2 cellular contexts compared by ENCODE assay signal in the genomic region with DNA sequence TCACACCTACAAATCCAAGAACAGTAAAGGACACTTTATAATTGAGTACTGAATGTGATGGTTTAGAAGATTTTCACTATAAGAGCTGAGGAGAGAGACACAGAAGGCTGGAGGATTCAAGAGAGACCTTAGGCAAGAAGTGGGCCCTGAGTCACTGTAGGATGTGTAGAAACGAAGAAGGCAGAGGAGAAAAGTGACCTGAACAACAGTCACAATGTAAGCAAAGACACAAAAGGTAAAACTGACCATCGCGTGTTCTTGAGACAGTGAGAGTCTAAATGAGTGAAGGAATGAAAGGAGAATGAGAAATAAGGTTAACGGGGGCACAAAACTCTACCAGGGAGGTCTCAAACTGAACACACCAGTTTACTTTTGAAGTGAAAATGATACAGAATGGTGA.
TF ChIP-seq lines count a peak whose summit lies in the region.

No MANE protein-coding gene starts in this region.

TF ChIP-seq in SK-N-SH treated with all-trans-retinoic acid at 6 μM for 48 hours, 23 proteins besides CTCF, POLR2A, EP300 and RAD21 (continued from another document):
- TF ChIP-seq, protein P1, sequence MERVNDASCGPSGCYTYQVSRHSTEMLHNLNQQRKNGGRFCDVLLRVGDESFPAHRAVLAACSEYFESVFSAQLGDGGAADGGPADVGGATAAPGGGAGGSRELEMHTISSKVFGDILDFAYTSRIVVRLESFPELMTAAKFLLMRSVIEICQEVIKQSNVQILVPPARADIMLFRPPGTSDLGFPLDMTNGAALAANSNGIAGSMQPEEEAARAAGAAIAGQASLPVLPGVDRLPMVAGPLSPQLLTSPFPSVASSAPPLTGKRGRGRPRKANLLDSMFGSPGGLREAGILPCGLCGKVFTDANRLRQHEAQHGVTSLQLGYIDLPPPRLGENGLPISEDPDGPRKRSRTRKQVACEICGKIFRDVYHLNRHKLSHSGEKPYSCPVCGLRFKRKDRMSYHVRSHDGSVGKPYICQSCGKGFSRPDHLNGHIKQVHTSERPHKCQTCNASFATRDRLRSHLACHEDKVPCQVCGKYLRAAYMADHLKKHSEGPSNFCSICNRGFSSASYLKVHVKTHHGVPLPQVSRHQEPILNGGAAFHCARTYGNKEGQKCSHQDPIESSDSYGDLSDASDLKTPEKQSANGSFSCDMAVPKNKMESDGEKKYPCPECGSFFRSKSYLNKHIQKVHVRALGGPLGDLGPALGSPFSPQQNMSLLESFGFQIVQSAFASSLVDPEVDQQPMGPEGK (CRISPR knock-in tag; IDR thresholded peaks at IDR 0.05; ENCODE audit: borderline replicate concordance) = no peak
- TF ChIP-seq ARNTL (CRISPR knock-in tag; IDR thresholded peaks at IDR 0.05; ENCODE audit: borderline replicate concordance, low read depth) = no peak
- TF ChIP-seq TOX (CRISPR knock-in tag; IDR thresholded peaks at IDR 0.05; ENCODE audit: borderline replicate concordance) = no peak
- TF ChIP-seq TCF4 (CRISPR knock-in tag; IDR thresholded peaks at IDR 0.05; ENCODE audit: borderline replicate concordance) = no peak
- no peak for TF ChIP-seq ZFP3 (CRISPR knock-in tag; IDR thresholded peaks at IDR 0.05)
- TF ChIP-seq ZC3H10 (CRISPR knock-in tag; IDR thresholded peaks at IDR 0.05) = no peak
- no peak for TF ChIP-seq ZNF565 (CRISPR knock-in tag; conservative IDR thresholded peaks at IDR 0.05; ENCODE audit: low read depth)
- TF ChIP-seq, protein P2, sequence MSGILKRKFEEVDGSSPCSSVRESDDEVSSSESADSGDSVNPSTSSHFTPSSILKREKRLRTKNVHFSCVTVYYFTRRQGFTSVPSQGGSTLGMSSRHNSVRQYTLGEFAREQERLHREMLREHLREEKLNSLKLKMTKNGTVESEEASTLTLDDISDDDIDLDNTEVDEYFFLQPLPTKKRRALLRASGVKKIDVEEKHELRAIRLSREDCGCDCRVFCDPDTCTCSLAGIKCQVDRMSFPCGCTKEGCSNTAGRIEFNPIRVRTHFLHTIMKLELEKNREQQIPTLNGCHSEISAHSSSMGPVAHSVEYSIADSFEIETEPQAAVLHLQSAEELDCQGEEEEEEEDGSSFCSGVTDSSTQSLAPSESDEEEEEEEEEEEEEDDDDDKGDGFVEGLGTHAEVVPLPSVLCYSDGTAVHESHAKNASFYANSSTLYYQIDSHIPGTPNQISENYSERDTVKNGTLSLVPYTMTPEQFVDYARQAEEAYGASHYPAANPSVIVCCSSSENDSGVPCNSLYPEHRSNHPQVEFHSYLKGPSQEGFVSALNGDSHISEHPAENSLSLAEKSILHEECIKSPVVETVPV (CRISPR knock-in tag; IDR thresholded peaks at IDR 0.05) = no peak
- no peak for TF ChIP-seq GLIS3 (CRISPR knock-in tag; IDR thresholded peaks at IDR 0.05)
- TF ChIP-seq ZNF8 (CRISPR knock-in tag; IDR thresholded peaks at IDR 0.05) = no peak
- TF ChIP-seq, protein P3, sequence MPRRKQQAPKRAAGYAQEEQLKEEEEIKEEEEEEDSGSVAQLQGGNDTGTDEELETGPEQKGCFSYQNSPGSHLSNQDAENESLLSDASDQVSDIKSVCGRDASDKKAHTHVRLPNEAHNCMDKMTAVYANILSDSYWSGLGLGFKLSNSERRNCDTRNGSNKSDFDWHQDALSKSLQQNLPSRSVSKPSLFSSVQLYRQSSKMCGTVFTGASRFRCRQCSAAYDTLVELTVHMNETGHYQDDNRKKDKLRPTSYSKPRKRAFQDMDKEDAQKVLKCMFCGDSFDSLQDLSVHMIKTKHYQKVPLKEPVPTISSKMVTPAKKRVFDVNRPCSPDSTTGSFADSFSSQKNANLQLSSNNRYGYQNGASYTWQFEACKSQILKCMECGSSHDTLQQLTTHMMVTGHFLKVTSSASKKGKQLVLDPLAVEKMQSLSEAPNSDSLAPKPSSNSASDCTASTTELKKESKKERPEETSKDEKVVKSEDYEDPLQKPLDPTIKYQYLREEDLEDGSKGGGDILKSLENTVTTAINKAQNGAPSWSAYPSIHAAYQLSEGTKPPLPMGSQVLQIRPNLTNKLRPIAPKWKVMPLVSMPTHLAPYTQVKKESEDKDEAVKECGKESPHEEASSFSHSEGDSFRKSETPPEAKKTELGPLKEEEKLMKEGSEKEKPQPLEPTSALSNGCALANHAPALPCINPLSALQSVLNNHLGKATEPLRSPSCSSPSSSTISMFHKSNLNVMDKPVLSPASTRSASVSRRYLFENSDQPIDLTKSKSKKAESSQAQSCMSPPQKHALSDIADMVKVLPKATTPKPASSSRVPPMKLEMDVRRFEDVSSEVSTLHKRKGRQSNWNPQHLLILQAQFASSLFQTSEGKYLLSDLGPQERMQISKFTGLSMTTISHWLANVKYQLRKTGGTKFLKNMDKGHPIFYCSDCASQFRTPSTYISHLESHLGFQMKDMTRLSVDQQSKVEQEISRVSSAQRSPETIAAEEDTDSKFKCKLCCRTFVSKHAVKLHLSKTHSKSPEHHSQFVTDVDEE (CRISPR knock-in tag; IDR thresholded peaks at IDR 0.05) = no peak

TF ChIP-seq in SK-N-SH, 30 proteins besides CTCF, POLR2A, EP300 and RAD21 (continued from another document):
- TF ChIP-seq, protein P4, sequence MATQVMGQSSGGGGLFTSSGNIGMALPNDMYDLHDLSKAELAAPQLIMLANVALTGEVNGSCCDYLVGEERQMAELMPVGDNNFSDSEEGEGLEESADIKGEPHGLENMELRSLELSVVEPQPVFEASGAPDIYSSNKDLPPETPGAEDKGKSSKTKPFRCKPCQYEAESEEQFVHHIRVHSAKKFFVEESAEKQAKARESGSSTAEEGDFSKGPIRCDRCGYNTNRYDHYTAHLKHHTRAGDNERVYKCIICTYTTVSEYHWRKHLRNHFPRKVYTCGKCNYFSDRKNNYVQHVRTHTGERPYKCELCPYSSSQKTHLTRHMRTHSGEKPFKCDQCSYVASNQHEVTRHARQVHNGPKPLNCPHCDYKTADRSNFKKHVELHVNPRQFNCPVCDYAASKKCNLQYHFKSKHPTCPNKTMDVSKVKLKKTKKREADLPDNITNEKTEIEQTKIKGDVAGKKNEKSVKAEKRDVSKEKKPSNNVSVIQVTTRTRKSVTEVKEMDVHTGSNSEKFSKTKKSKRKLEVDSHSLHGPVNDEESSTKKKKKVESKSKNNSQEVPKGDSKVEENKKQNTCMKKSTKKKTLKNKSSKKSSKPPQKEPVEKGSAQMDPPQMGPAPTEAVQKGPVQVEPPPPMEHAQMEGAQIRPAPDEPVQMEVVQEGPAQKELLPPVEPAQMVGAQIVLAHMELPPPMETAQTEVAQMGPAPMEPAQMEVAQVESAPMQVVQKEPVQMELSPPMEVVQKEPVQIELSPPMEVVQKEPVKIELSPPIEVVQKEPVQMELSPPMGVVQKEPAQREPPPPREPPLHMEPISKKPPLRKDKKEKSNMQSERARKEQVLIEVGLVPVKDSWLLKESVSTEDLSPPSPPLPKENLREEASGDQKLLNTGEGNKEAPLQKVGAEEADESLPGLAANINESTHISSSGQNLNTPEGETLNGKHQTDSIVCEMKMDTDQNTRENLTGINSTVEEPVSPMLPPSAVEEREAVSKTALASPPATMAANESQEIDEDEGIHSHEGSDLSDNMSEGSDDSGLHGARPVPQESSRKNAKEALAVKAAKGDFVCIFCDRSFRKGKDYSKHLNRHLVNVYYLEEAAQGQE (IDR thresholded peaks at IDR 0.05; ENCODE audit: low read depth, low read length) = no peak
- TF ChIP-seq, protein P5, sequence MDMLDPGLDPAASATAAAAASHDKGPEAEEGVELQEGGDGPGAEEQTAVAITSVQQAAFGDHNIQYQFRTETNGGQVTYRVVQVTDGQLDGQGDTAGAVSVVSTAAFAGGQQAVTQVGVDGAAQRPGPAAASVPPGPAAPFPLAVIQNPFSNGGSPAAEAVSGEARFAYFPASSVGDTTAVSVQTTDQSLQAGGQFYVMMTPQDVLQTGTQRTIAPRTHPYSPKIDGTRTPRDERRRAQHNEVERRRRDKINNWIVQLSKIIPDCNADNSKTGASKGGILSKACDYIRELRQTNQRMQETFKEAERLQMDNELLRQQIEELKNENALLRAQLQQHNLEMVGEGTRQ (IDR thresholded peaks at IDR 0.05; ENCODE audit: borderline replicate concordance, low read depth, low read length) = no peak
- TF ChIP-seq SMC3 (IDR thresholded peaks at IDR 0.05; ENCODE audit: low read depth, low read length) (no peak), MEF2A (IDR thresholded peaks at IDR 0.05; ENCODE audit: borderline replicate concordance, low read depth) (no peak), RXRA (IDR thresholded peaks at IDR 0.05; ENCODE audit: borderline replicate concordance, low read depth) (no peak), SIN3A (IDR thresholded peaks at IDR 0.05; ENCODE audit: borderline replicate concordance, low read depth, low read length) (no peak), TAF1 (IDR thresholded peaks at IDR 0.05; ENCODE audit: borderline replicate concordance, low read depth, low read length) (no peak), JUND (IDR thresholded peaks at IDR 0.05) (no peak), ELF1 (IDR thresholded peaks at IDR 0.05) (no peak), EZH2phosphoT487 (IDR thresholded peaks at IDR 0.05; ENCODE audit: borderline replicate concordance, low read depth) (no peak), POLR2AphosphoS5 (IDR thresholded peaks at IDR 0.05; ENCODE audit: low read depth, low read length) (no peak), CHD2 (IDR thresholded peaks at IDR 0.05; ENCODE audit: low read length, partially characterized antibody) (no peak)
TF ChIP-seq in SK-N-SH: peak in this region for 0.
